In the genomic region with DNA sequence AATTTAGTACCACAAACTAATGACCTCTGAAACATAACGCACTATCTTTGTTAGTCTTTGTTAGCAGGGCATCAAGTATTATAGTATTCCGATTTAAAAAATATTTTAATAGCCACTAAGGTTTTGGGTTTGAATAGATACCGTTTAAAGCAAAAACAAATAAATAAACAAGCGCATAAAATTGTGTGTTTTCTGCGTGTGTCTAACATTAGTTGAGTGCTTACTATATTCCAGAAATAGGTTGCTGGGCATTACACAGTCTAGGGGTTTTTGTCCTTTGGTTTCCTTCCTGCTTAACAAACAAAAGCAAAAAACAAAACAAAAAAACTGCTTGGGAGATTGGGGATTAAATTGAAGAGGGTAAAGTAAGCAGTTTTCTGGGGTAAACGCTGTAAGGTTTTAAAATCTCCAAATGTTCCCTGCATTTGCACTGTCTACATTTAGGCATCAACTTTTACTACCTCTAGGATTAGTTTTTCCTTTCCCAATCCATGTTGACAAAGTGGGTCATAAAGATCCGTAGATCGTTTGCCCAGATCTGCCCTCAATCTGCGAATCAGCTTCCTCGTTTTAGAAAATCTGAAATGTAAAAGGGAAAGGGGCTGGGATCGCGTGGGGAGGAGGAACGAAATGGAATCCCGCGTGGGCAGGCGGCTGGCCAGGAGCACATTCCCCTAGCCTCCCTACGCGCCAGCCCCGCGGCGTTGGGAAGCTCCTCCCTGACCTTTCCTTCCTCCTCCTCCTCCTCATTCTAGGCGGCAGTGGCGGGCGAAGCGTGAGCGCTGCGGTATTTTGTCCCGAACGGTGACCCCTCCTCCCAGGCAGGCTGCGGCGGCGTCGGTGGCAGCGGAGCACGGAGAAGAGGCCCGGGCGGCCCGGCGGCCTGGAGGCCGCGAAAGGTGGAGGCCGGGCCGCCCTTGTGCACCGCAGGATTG, we compare ENCODE assay signal across 8 cellular contexts. TPM values are rescaled to one million over a fixed set of nuclear protein-coding genes. Genes with fewer than 3 reads are reported as not detected.
DNase-seq lines count a peak whose midpoint lies in the region; ATAC-seq, FAIRE-seq and TF ChIP-seq lines count a peak whose summit lies in the region.

A gene (plus strand): TSS at position 749 of the 935 bp plus-strand sequence. CDS start 382 bp downstream, outside the sequence.

- peak within 1 kb of the TSS; percentile 80 for H3K4me3 Mint-ChIP-seq in activated T-helper 17 cell treated with anti-CD3 and anti-CD28 coated beads, Interleukin-2, amount 50 U/mL, for 72 hours
- H3K4me3 Mint-ChIP-seq in nephron progenitor cell, result peak within 1 kb of the TSS; percentile 96

- H3K9me3 ChIP-seq in NT2/D1 (ENCODE audit: insufficient read depth, low read length) (no peaks in the 10 kb centered on the region), thymus (ENCODE audit: control insufficient read depth) (no peaks in the 10 kb centered on the region)

- TF ChIP-seq CTCF in foreskin keratinocyte (conservative IDR thresholded peaks at IDR 0.05) (no peak), nephron progenitor cell (IDR thresholded peaks at IDR 0.05) (no peak)

- H3K36me3 ChIP-seq in NT2/D1 (ENCODE audit: insufficient read depth, insufficient read length, low read length), result no peaks in the 10 kb centered on the region
- no peaks in the 10 kb centered on the region for H3K36me3 ChIP-seq in thymus (ENCODE audit: control insufficient read depth, insufficient read depth)

- H3K27ac Mint-ChIP-seq in activated T-helper 17 cell treated with anti-CD3 and anti-CD28 coated beads, Interleukin-2, amount 50 U/mL, for 72 hours, result peak within 1 kb of the TSS; percentile 62
- H3K27ac Mint-ChIP-seq in nephron progenitor cell, result peak within 1 kb of the TSS; percentile 97

- H3K27me3 Mint-ChIP-seq in activated T-helper 17 cell treated with anti-CD3 and anti-CD28 coated beads, Interleukin-2, amount 50 U/mL, for 72 hours, result peaks cover 20% of the 10 kb centered on the region
- peaks cover 3% of the 10 kb centered on the region for H3K27me3 Mint-ChIP-seq in nephron progenitor cell (ENCODE audit: low read depth, poor library complexity)

- no peaks in the 10 kb centered on the region for H3K27me3 ChIP-seq in NT2/D1 (ENCODE audit: insufficient read depth, insufficient read length)
- H3K27me3 ChIP-seq in foreskin keratinocyte, result no peaks in the 10 kb centered on the region
- H3K27me3 ChIP-seq in thymus (ENCODE audit: control insufficient read depth, insufficient read depth), result no peaks in the 10 kb centered on the region

- no peaks in the 10 kb centered on the region for H3K4me1 ChIP-seq in NT2/D1 (ENCODE audit: insufficient read depth, insufficient read length)
- H3K4me1 ChIP-seq in foreskin keratinocyte, result peaks cover 19% of the 10 kb centered on the region
- H3K4me1 ChIP-seq in thymus (ENCODE audit: control insufficient read depth, insufficient read depth, low read length), result no peaks in the 10 kb centered on the region

- FAIRE-seq in HTR-8/SVneo (lab: Jason Lieb, UNC), result peak; percentile 69

- WGBS in thymus, result 9% methylated on average over 44 of the region's 44 CpGs

- DNase-seq in DMS 273 treated with DMSO at 0.1 percent for 48 hours (lab: John Stamatoyannopoulos, UW) (peak; percentile 70), HTR-8/SVneo (ENCODE audit: insufficient read length, low spot score) (peak; percentile 65), NT2/D1 (ENCODE audit: low read depth, low spot score) (peak; percentile 71), foreskin keratinocyte (peak; percentile 35 to 58), nephron progenitor cell (peak; percentile 82)

- ATAC-seq in GM21447 (IDR thresholded peaks at IDR 0.05; ENCODE audit: unreplicated experiment), result peak; percentile 65
- ATAC-seq in activated T-helper 17 cell treated with anti-CD3 and anti-CD28 coated beads, Interleukin-2, amount 50 U/mL, for 72 hours (replicated peaks), result peak; percentile 57
- peak; percentile 65 for ATAC-seq in foreskin keratinocyte

- H3K27ac ChIP-seq in foreskin keratinocyte (peak within 1 kb of the TSS; percentile 52), thymus (ENCODE audit: low read depth) (peak within 1 kb of the TSS; percentile 80)

- peaks cover 10% of the 10 kb centered on the region for H3K4me1 Mint-ChIP-seq in activated T-helper 17 cell treated with anti-CD3 and anti-CD28 coated beads, Interleukin-2, amount 50 U/mL, for 72 hours
- H3K4me1 Mint-ChIP-seq in nephron progenitor cell, result peaks cover 30% of the 10 kb centered on the region

- no peaks in the 10 kb centered on the region for H3K36me3 Mint-ChIP-seq in activated T-helper 17 cell treated with anti-CD3 and anti-CD28 coated beads, Interleukin-2, amount 50 U/mL, for 72 hours (ENCODE audit: low read depth)
- H3K36me3 Mint-ChIP-seq in nephron progenitor cell (ENCODE audit: low read depth), result peaks cover 22% of the 10 kb centered on the region

- H3K4me3 ChIP-seq in NT2/D1 (ENCODE audit: insufficient read length, low read depth) (peak within 1 kb of the TSS; percentile 80), thymus (ENCODE audit: low read length) (peak within 1 kb of the TSS; percentile 83)

- peaks cover under 1% of the 10 kb centered on the region for H3K9me3 Mint-ChIP-seq in activated T-helper 17 cell treated with anti-CD3 and anti-CD28 coated beads, Interleukin-2, amount 50 U/mL, for 72 hours
- peaks cover 4% of the 10 kb centered on the region for H3K9me3 Mint-ChIP-seq in nephron progenitor cell

- peak within 1 kb of the TSS; percentile 94 for H3K9ac ChIP-seq in NT2/D1 (ENCODE audit: insufficient read length, low read depth)

RNA-seq across cellular contexts. Expression of the gene that starts here (rescaled TPM):
- 1 to 10 TPM in 1 of 2 donors, under 1 TPM in 1; 0.74 to 2.5 TPM for total RNA-seq in activated T-helper 17 cell treated with anti-CD3 and anti-CD28 coated beads, Interleukin-2, amount 50 U/mL, for 72 hours
- total RNA-seq in foreskin keratinocyte, result 38.5 and 41.8 TPM in 2 replicates
- 13.9 and 17.1 TPM in 2 replicates for polyA plus RNA-seq in foreskin keratinocyte
- polyA plus RNA-seq in thymus, result 28.9 TPM

Comparison
In these comparisons a context has a peak if more than half of its experiments do, and no peak if none do; other contexts are left out.
1. Peak in every context shown above with its lines: DNase-seq, ATAC-seq, H3K4me3 ChIP-seq and H3K27ac ChIP-seq.
2. RNA of the gene that starts here (total RNA-seq): 38.5 to 41.8 TPM in foreskin keratinocyte; 0.74 to 2.5 TPM in activated T-helper 17 cell treated with anti-CD3 and anti-CD28 coated beads, Interleukin-2, amount 50 U/mL, for 72 hours; every median in the first group is over 10 times any median in the second.